In genomic region chr2:6986894-6987487, GRCh38 we compare ENCODE assay signal across 11 cellular contexts.
DNase-seq lines count a peak whose midpoint lies in the region; ATAC-seq and TF ChIP-seq lines count a peak whose summit lies in the region.
"Had no signal": no experiment of that assay in that cellular context is flagged by ENCODE, and none has a peak within 500 bp of the region (broad histone marks: within the 10 kb centered on the region; RNA-seq: fewer than 3 reads in every experiment).

No MANE protein-coding gene starts in this region.

- WGBS in aorta, 2 donors = 32 to 41% methylated on average over 13 of the region's 13 CpGs

- H3K36me3 ChIP-seq in aorta (ENCODE audit: control insufficient read depth in 1 of 2, insufficient read depth in 2 of 2, low read length in 1 of 2) = no peaks in the 10 kb centered on the region
- H3K36me3 ChIP-seq in lower lobe of right lung = no peaks in the 10 kb centered on the region

- TF ChIP-seq CTCF in natural killer cell (IDR thresholded peaks at IDR 0.05) = no peak
- TF ChIP-seq CTCF in lower lobe of right lung (IDR thresholded peaks at IDR 0.05) = no peak

- H3K27ac ChIP-seq in cingulate gyrus (ENCODE audit: low read depth, low read length) (peak overlapping the region; percentile 92), aorta (ENCODE audit: low read depth in 1 of 2, low read length in 2 of 2) (no peak overlapping the region), lower lobe of right lung (no peak overlapping the region)

- H3K4me1 Mint-ChIP-seq in natural killer cell treated with Interleukin-12 subunit alpha and Interleukin-12 subunit beta and Interleukin-15 and Interleukin-18, amount 100 ng/mL, for 72 hours (ENCODE audit: low read depth in 2 of 2) = peaks cover 23 to 29% of the 10 kb centered on the region in 2 donors
- peaks cover 34 to 38% of the 10 kb centered on the region in 2 donors for H3K4me1 Mint-ChIP-seq in natural killer cell

- H3K4me1 ChIP-seq in aorta (ENCODE audit: control insufficient read depth in 1 of 2, insufficient read depth in 2 of 2, low read length in 2 of 2) (no peaks in the 10 kb centered on the region), lower lobe of right lung (peaks cover 29% of the 10 kb centered on the region)

- peaks cover 1% of the 10 kb centered on the region for H3K9me3 ChIP-seq in aorta (ENCODE audit: control insufficient read depth, low read length)
- H3K9me3 ChIP-seq in lower lobe of right lung = no peaks in the 10 kb centered on the region

- H3K4me3 Mint-ChIP-seq in natural killer cell treated with Interleukin-12 subunit alpha and Interleukin-12 subunit beta and Interleukin-15 and Interleukin-18, amount 100 ng/mL, for 72 hours = no peak overlapping the region
- H3K4me3 Mint-ChIP-seq in natural killer cell = no peak overlapping the region
- H3K4me3 Mint-ChIP-seq: activated T-cell treated with anti-CD3 and anti-CD28 coated beads, Interleukin-2, amount 50 U/mL, for 72 hours had no signal

- intact Hi-C loops in natural killer cell (cut with micrococcal nuclease) = no loop called here
- intact Hi-C loops in aorta (cut with DNase I) = no loop called here
- intact Hi-C loops in lower lobe of right lung (cut with DNase I) = no loop called here

- no peaks in the 10 kb centered on the region for H3K9me3 Mint-ChIP-seq in natural killer cell treated with Interleukin-12 subunit alpha and Interleukin-12 subunit beta and Interleukin-15 and Interleukin-18, amount 100 ng/mL, for 72 hours
- H3K9me3 Mint-ChIP-seq in natural killer cell = peaks cover 0 to 3% of the 10 kb centered on the region in 2 donors

- peak overlapping the region; percentile 50 to 53 for H3K27ac Mint-ChIP-seq in natural killer cell treated with Interleukin-12 subunit alpha and Interleukin-12 subunit beta and Interleukin-15 and Interleukin-18, amount 100 ng/mL, for 72 hours
- H3K27ac Mint-ChIP-seq in natural killer cell = no peak overlapping the region

- H3K27me3 Mint-ChIP-seq in natural killer cell treated with Interleukin-12 subunit alpha and Interleukin-12 subunit beta and Interleukin-15 and Interleukin-18, amount 100 ng/mL, for 72 hours = no peaks in the 10 kb centered on the region
- no peaks in the 10 kb centered on the region for H3K27me3 Mint-ChIP-seq in natural killer cell (ENCODE audit: low read depth in 2 of 2)

- peaks cover 11% of the 10 kb centered on the region for H3K36me3 Mint-ChIP-seq in natural killer cell treated with Interleukin-12 subunit alpha and Interleukin-12 subunit beta and Interleukin-15 and Interleukin-18, amount 100 ng/mL, for 72 hours
- no peaks in the 10 kb centered on the region for H3K36me3 Mint-ChIP-seq in natural killer cell

- no peak for DNase-seq in natural killer cell treated with Interleukin-12 subunit alpha and Interleukin-12 subunit beta and Interleukin-15 and Interleukin-18, amount 100 ng/mL, for 72 hours (ENCODE audit: low spot score)
- DNase-seq in natural killer cell (no peak), midbrain (lab: John Stamatoyannopoulos, UW) (peak; percentile 62), aorta (no peak), lower lobe of right lung (no peak), SHP77 treated with DMSO at 0.1 percent for 48 hours (lab: John Stamatoyannopoulos, UW) (no peak)
- DNase-seq: activated T-cell treated with anti-CD3 and anti-CD28 coated beads, Interleukin-2, amount 50 U/mL, for 72 hours; NCI-H1694 treated with DMSO at 0.1 percent for 48 hours had no signal

- H3K4me3 ChIP-seq in aorta (ENCODE audit: low read length in 2 of 2) = no peak overlapping the region
- no peak overlapping the region for H3K4me3 ChIP-seq in lower lobe of right lung
- H3K4me3 ChIP-seq: tibial nerve had no signal

- H3K27me3 ChIP-seq in aorta (ENCODE audit: control insufficient read depth in 1 of 2, insufficient read depth in 2 of 2, low read length in 1 of 2) (no peaks in the 10 kb centered on the region), lower lobe of right lung (ENCODE audit: low read depth) (no peaks in the 10 kb centered on the region)
- H3K27me3 ChIP-seq: tibial nerve had no signal

- no peak for ATAC-seq in natural killer cell treated with Interleukin-12 subunit alpha and Interleukin-12 subunit beta and Interleukin-15 and Interleukin-18, amount 100 ng/mL, for 72 hours
- ATAC-seq in natural killer cell = no peak
- peak; percentile 15 for ATAC-seq in aorta (ENCODE audit: low FRiP score)
- no peak for ATAC-seq in lower lobe of right lung
- ATAC-seq in GM19397 (IDR thresholded peaks at IDR 0.05; ENCODE audit: unreplicated experiment) = no peak
- ATAC-seq: activated T-cell treated with anti-CD3 and anti-CD28 coated beads, Interleukin-2, amount 50 U/mL, for 72 hours had no signal

Comparison
In these comparisons a context has a peak if more than half of its experiments do, and no peak if none do; other contexts are left out.
1. H3K27ac Mint-ChIP-seq: peak in natural killer cell treated with Interleukin-12 subunit alpha and Interleukin-12 subunit beta and Interleukin-15 and Interleukin-18, amount 100 ng/mL, for 72 hours (2 of 2); none in natural killer cell (0 of 2).